Comparison of ENCODE assay signal across 8 cellular contexts in the genomic region with DNA sequence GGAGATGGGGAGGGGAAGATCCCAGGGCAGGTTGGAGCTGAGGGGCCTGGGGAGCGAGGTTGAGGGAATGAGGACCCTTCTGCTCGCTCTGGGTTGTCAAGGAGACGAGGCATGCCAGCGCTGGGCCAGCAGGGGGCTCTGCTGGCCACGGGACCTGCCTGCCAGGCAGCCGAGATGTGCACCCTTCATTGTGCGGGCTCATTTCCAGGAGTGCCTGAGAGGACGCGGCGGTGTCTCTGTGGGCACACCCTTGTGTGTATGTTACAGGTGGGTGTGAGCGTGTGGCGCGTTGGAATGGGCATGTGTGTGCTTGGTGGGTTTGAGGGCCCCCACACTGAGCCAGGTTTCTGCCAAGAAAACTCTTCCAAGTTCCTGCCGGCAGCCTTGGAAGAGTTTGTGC. TPM values are rescaled to one million over a fixed set of nuclear protein-coding genes. Genes with fewer than 3 reads are reported as not detected.
DNase-seq lines count a peak whose midpoint lies in the region; ATAC-seq and TF ChIP-seq lines count a peak whose summit lies in the region.

No MANE protein-coding gene starts in this region.

- H3K9me3 Mint-ChIP-seq in endothelial cell (ENCODE audit: unreplicated experiment) = no peaks in the 10 kb centered on the region
- no peaks in the 10 kb centered on the region for H3K9me3 Mint-ChIP-seq in stimulated activated naive B cell treated with anti-CD40 and anti-IgM and Interleukin-4, amounts not matched to agents 10 μg/mL and 1 μg/mL and 100 μg/mL, for 72 hours

- DNase-seq in C1 segment of cervical spinal cord (lab: John Stamatoyannopoulos, UW) = peak in 11 of 14 donors; percentile 41 to 75 (median 59)
- DNase-seq in NCI-H526 treated with DMSO at 0.1 percent for 48 hours (lab: John Stamatoyannopoulos, UW) = peak; percentile 35
- DNase-seq in activated CD8-positive, alpha-beta memory T cell treated with anti-CD3 and anti-CD28 coated beads for 4 hours (ENCODE audit: low read depth in 2 of 2) = peak; percentile 12 to 20
- DNase-seq in endothelial cell (ENCODE audit: low spot score) = peak; percentile 78
- DNase-seq in myocyte (ENCODE audit: low read depth) = peak; percentile 64
- DNase-seq in stimulated activated naive B cell treated with anti-CD40 and anti-IgM and Interleukin-4, amounts not matched to agents 10 μg/mL and 1 μg/mL and 100 μg/mL, for 72 hours = peak; percentile 18

- no peak overlapping the region for H3K4me3 ChIP-seq in HEK293 (ENCODE audit: low read depth, low read length)

- no peaks in the 10 kb centered on the region for H3K4me1 ChIP-seq in HEK293 (ENCODE audit: control insufficient read depth, insufficient read depth, low read length)

- H3K36me3 ChIP-seq in HEK293 (ENCODE audit: control insufficient read depth in 2 of 2, insufficient read depth in 1 of 2, low read length in 2 of 2) = no peaks in the 10 kb centered on the region

- H3K36me3 Mint-ChIP-seq in endothelial cell (ENCODE audit: low read depth, unreplicated experiment) = peaks cover 8% of the 10 kb centered on the region
- no peaks in the 10 kb centered on the region for H3K36me3 Mint-ChIP-seq in stimulated activated naive B cell treated with anti-CD40 and anti-IgM and Interleukin-4, amounts not matched to agents 10 μg/mL and 1 μg/mL and 100 μg/mL, for 72 hours

- peaks cover 1% of the 10 kb centered on the region for H3K27me3 Mint-ChIP-seq in endothelial cell (ENCODE audit: unreplicated experiment)
- peaks cover 0 to 9% of the 10 kb centered on the region in 2 donors for H3K27me3 Mint-ChIP-seq in stimulated activated naive B cell treated with anti-CD40 and anti-IgM and Interleukin-4, amounts not matched to agents 10 μg/mL and 1 μg/mL and 100 μg/mL, for 72 hours

- no peaks in the 10 kb centered on the region for H3K9me3 ChIP-seq in HEK293 (ENCODE audit: control insufficient read depth, insufficient read depth, low read depth, low read length)

- peak; percentile 88 to 90 for ATAC-seq in stimulated activated naive B cell treated with anti-CD40 and anti-IgM and Interleukin-4, amounts not matched to agents 10 μg/mL and 1 μg/mL and 100 μg/mL, for 72 hours (replicated peaks)
- no peak for ATAC-seq in HG03108 (IDR thresholded peaks at IDR 0.05; ENCODE audit: unreplicated experiment)

- no peak overlapping the region for H3K4me3 Mint-ChIP-seq in endothelial cell (ENCODE audit: unreplicated experiment)
- H3K4me3 Mint-ChIP-seq in stimulated activated naive B cell treated with anti-CD40 and anti-IgM and Interleukin-4, amounts not matched to agents 10 μg/mL and 1 μg/mL and 100 μg/mL, for 72 hours = no peak overlapping the region

- CTCF ChIA-PET in HEK293 (lab: Yijun Ruan, JAX) = interaction anchor here (0.6 to 5.4 kb wide), 23 partner anchors 8 to 959 kb away, joined by 3 to 52 read pairs (median 5); no protein-coding TSS in a partner anchor

- TF ChIP-seq CTCF in HEK293 (tag by site-specific recombination; IDR thresholded peaks at IDR 0.05) = peak; percentile 94
- TF ChIP-seq CTCF in endothelial cell (IDR thresholded peaks at IDR 0.05; ENCODE audit: unreplicated experiment) = peak; percentile 79

- no peak overlapping the region for H3K27ac ChIP-seq in HEK293 (ENCODE audit: extremely low read depth, low read depth, low read length)

- no peak overlapping the region for H3K27ac Mint-ChIP-seq in endothelial cell (ENCODE audit: unreplicated experiment)
- no peak overlapping the region for H3K27ac Mint-ChIP-seq in stimulated activated naive B cell treated with anti-CD40 and anti-IgM and Interleukin-4, amounts not matched to agents 10 μg/mL and 1 μg/mL and 100 μg/mL, for 72 hours

- POLR2A ChIA-PET in HEK293 (lab: Yijun Ruan, JAX) = interaction anchor here (1.0 kb wide), 1 partner anchor 28 kb away, joined by 4 read pairs; no protein-coding TSS in a partner anchor

- H3K4me1 Mint-ChIP-seq in endothelial cell (ENCODE audit: unreplicated experiment) = peaks cover 11% of the 10 kb centered on the region
- peaks cover 5 to 11% of the 10 kb centered on the region in 2 donors for H3K4me1 Mint-ChIP-seq in stimulated activated naive B cell treated with anti-CD40 and anti-IgM and Interleukin-4, amounts not matched to agents 10 μg/mL and 1 μg/mL and 100 μg/mL, for 72 hours

TF ChIP-seq in HEK293, 187 proteins besides CTCF, POLR2A, EP300 and RAD21:
- TF ChIP-seq ZFHX2 (tag by site-specific recombination; conservative IDR thresholded peaks at IDR 0.05) (peak; percentile 69), ZNF335 (tag by site-specific recombination; conservative IDR thresholded peaks at IDR 0.05) (peak; percentile 92), ZNF266 (tag by site-specific recombination; IDR thresholded peaks at IDR 0.05; ENCODE audit: low read depth) (no peak), ZNF16 (tag by site-specific recombination; IDR thresholded peaks at IDR 0.05; ENCODE audit: low read depth) (no peak), MYNN (tag by site-specific recombination; IDR thresholded peaks at IDR 0.05; ENCODE audit: borderline replicate concordance) (no peak), ZNF24 (tag by site-specific recombination; IDR thresholded peaks at IDR 0.05) (no peak), ZNF138 (tag by site-specific recombination; IDR thresholded peaks at IDR 0.05; ENCODE audit: borderline replicate concordance) (no peak), ZNF624 (tag by site-specific recombination; IDR thresholded peaks at IDR 0.05) (no peak), ZNF654 (tag by site-specific recombination; IDR thresholded peaks at IDR 0.05; ENCODE audit: low read depth) (peak; percentile 84), SCRT1 (tag by site-specific recombination; IDR thresholded peaks at IDR 0.05; ENCODE audit: borderline replicate concordance) (0 out of 2 replicates have a peak, but pooled peaks have one; percentile 14), ZSCAN30 (tag by site-specific recombination; IDR thresholded peaks at IDR 0.05) (peak; percentile 47; the same call in 1 of the 2 replicates), GLIS1 (tag by site-specific recombination; IDR thresholded peaks at IDR 0.05) (peak; percentile 38; the same call in 1 of the 2 replicates), SP7 (tag by site-specific recombination; IDR thresholded peaks at IDR 0.05) (0 out of 2 replicates have a peak, but pooled peaks have one; percentile 29), ZNF37A (tag by site-specific recombination; IDR thresholded peaks at IDR 0.05) (no peak), ZNF510 (tag by site-specific recombination; IDR thresholded peaks at IDR 0.05; ENCODE audit: insufficient replicate concordance) (no peak), PRDM1 (tag by site-specific recombination; IDR thresholded peaks at IDR 0.05) (no peak), KLF1 (tag by site-specific recombination; IDR thresholded peaks at IDR 0.05) (peak; percentile 72), TCF7L2 (IDR thresholded peaks at IDR 0.05; ENCODE audit: borderline replicate concordance, low read depth, low read length) (no peak), ZBTB48 (tag by site-specific recombination; IDR thresholded peaks at IDR 0.05) (peak; percentile 45; the same call in 1 of the 2 replicates), ZNF2 (tag by site-specific recombination; IDR thresholded peaks at IDR 0.05) (peak; percentile 100), ZBTB17 (tag by site-specific recombination; IDR thresholded peaks at IDR 0.05) (0 out of 2 replicates have a peak, but pooled peaks have one; percentile 36), SCRT2 (tag by site-specific recombination; IDR thresholded peaks at IDR 0.05) (peak; percentile 63; the same call in 1 of the 2 replicates), ZNF341 (tag by site-specific recombination; IDR thresholded peaks at IDR 0.05; ENCODE audit: low read depth) (no peak), ZIC2 (tag by site-specific recombination; IDR thresholded peaks at IDR 0.05) (peak; percentile 18; the same call in 1 of the 2 replicates), ZNF747 (tag by site-specific recombination; IDR thresholded peaks at IDR 0.05) (no peak), ZNF501 (tag by site-specific recombination; IDR thresholded peaks at IDR 0.05) (no peak), ZBTB26 (tag by site-specific recombination; optimal IDR thresholded peaks at IDR 0.05) (peak; percentile 28), ZNF133 (tag by site-specific recombination; IDR thresholded peaks at IDR 0.05) (no peak), SP2 (tag by site-specific recombination; IDR thresholded peaks at IDR 0.05) (no peak)
- TF ChIP-seq, protein P1, sequence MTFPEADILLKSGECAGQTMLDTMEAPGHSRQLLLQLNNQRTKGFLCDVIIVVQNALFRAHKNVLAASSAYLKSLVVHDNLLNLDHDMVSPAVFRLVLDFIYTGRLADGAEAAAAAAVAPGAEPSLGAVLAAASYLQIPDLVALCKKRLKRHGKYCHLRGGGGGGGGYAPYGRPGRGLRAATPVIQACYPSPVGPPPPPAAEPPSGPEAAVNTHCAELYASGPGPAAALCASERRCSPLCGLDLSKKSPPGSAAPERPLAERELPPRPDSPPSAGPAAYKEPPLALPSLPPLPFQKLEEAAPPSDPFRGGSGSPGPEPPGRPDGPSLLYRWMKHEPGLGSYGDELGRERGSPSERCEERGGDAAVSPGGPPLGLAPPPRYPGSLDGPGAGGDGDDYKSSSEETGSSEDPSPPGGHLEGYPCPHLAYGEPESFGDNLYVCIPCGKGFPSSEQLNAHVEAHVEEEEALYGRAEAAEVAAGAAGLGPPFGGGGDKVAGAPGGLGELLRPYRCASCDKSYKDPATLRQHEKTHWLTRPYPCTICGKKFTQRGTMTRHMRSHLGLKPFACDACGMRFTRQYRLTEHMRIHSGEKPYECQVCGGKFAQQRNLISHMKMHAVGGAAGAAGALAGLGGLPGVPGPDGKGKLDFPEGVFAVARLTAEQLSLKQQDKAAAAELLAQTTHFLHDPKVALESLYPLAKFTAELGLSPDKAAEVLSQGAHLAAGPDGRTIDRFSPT (tag by site-specific recombination; IDR thresholded peaks at IDR 0.05) = peak; percentile 48

RNA-seq across cellular contexts. Expression of gene ARHGAP23, which starts 15.9 kb away (rescaled TPM):
- total RNA-seq in endothelial cell (ENCODE audit: unreplicated experiment) = 70.5 TPM
- 68.6 and 73.9 TPM in 2 replicates for total RNA-seq in myocyte
- polyA plus RNA-seq in myocyte (2012) = 98.4 TPM

Comparison
In these comparisons a context has a peak if more than half of its experiments do, and no peak if none do; other contexts are left out.
1. DNase-seq: peak in every context shown above with its lines; median percentile 78 in endothelial cell; 64 in myocyte; 59 in C1 segment of cervical spinal cord; 35 in NCI-H526 treated with DMSO at 0.1 percent for 48 hours; 18 in stimulated activated naive B cell treated with anti-CD40 and anti-IgM and Interleukin-4, amounts not matched to agents 10 μg/mL and 1 μg/mL and 100 μg/mL, for 72 hours; 16 in activated CD8-positive, alpha-beta memory T cell treated with anti-CD3 and anti-CD28 coated beads for 4 hours.